In genomic region chrX:13380230-13380629, GRCh38 we compare ENCODE assay signal across 1 cellular context.
TF ChIP-seq lines count a peak whose summit lies in the region.

No MANE protein-coding gene starts in this region.

TF ChIP-seq in H1, 55 proteins besides CTCF, POLR2A, EP300 and RAD21 (continued from another document):
- no peak for TF ChIP-seq SUZ12 (IDR thresholded peaks at IDR 0.05; ENCODE audit: low read length)
TF ChIP-seq in H1: peak in this region for 0.
